23 cellular contexts compared by ENCODE assay signal in genomic region chr17:69643686-69644085, GRCh38.
"Had no signal": no experiment of that assay in that cellular context is flagged by ENCODE, and none has a peak within 500 bp of the region (broad histone marks: within the 10 kb centered on the region; RNA-seq: fewer than 3 reads in every experiment).

No MANE protein-coding gene starts in this region.

- H3K4me1 ChIP-seq: adrenal gland, ascending aorta, colonic mucosa, lower lobe of right lung, spleen, vagina had no signal

- H3K9me3 ChIP-seq: adrenal gland, ascending aorta, colonic mucosa, lower lobe of right lung, spleen, thoracic aorta, vagina had no signal

- H3K27me3 ChIP-seq: adrenal gland, ascending aorta, brain microvascular endothelial cell, colonic mucosa, dorsolateral prefrontal cortex, foreskin keratinocyte, spleen, vagina had no signal

- H3K4me3 ChIP-seq: adrenal gland, ascending aorta, colonic mucosa, dorsolateral prefrontal cortex, lower lobe of right lung, spleen, thoracic aorta, vagina had no signal

- DNase-seq: activated CD4-positive, alpha-beta T cell treated with anti-CD3 and anti-CD28 coated beads, Interleukin-2, amount 50 U/mL, for 1 hour; activated CD4-positive, CD25-positive, alpha-beta regulatory T cell treated with anti-CD3 and anti-CD28 coated beads, Interleukin-2, amount 50 U/mL, for 72 hours; activated T-cell treated with anti-CD3 and anti-CD28 coated beads, Interleukin-2, amount 50 U/mL, for 1 hour; adrenal gland; brain microvascular endothelial cell; colonic mucosa; dorsolateral prefrontal cortex; effector memory CD8-positive, alpha-beta T cell; foreskin keratinocyte; kidney; lower lobe of right lung; naive thymus-derived CD4-positive, alpha-beta T cell; spleen; stimulated activated CD4-positive, alpha-beta T cell treated with anti-CD3 and anti-CD28 coated beads, Interleukin-4, amount 100 ng/mL, for 1 hour; stimulated activated naive CD4-positive, alpha-beta T cell; T-helper 2 cell; WERI-Rb-1 had no signal

- H3K27ac ChIP-seq: adrenal gland, ascending aorta, brain microvascular endothelial cell, colonic mucosa, dorsolateral prefrontal cortex, foreskin keratinocyte, lower lobe of right lung, spleen, thoracic aorta, vagina, WERI-Rb-1 had no signal

- H3K36me3 ChIP-seq: adrenal gland, ascending aorta, brain microvascular endothelial cell, colonic mucosa, lower lobe of right lung, spleen, thoracic aorta, vagina, WERI-Rb-1 had no signal

- ATAC-seq: activated naive CD4-positive, alpha-beta T cell treated with anti-CD3 and anti-CD28 coated beads, Interleukin-2, amount 50 U/mL, for 72 hours; effector memory CD8-positive, alpha-beta T cell; esophagus mucosa; foreskin keratinocyte; lower lobe of right lung; naive thymus-derived CD4-positive, alpha-beta T cell had no signal

- FAIRE-seq: endothelial cell of umbilical vein, kidney had no signal
